In the genomic region with DNA sequence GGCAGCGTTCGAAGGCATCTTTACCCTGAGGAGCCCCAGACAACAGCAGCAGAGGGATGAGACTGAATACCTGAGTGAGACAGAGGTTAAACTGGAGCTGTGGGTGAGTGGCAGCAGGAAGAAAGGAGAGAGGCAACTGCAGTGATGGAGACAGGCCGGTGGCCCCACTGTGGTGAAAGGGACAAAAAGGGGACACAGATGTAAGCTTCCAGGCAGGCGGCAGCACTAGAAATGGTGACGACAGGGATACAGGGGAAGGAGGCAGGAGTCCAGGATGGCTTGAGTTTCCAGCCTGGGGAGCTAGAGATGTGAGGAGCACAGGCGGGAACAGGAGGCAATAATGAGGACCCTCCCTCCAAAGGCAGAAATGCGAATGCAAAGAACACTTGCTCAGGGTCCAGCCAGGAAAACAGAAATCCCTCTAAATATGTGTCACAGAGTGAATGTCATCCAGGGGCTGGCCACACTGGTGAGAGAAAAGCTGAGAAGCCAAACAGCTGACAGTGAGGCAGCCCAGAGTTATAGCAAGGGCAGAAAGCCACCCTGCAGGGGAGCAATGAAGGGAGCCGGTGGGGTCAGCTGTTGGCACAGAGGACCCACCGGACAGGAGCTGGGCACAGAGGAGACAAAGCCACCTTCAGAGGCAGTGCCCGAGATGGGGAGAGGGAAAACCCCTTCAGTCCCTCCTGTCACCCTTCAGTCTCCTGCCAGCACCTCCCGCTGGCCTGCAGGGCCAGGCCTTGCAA, we compare ENCODE assay signal across 13 cellular contexts.
DNase-seq lines count a peak whose midpoint lies in the region; ATAC-seq, FAIRE-seq and TF ChIP-seq lines count a peak whose summit lies in the region.
"Had no signal": no experiment of that assay in that cellular context is flagged by ENCODE, and none has a peak within 500 bp of the region (broad histone marks: within the 10 kb centered on the region; RNA-seq: fewer than 3 reads in every experiment).

No MANE protein-coding gene starts in this region.

- H3K27ac Mint-ChIP-seq in CD8-positive, alpha-beta T cell = peak overlapping the region; percentile 25
- H3K27ac Mint-ChIP-seq: CD4-positive, alpha-beta T cell had no signal

- intact Hi-C loops in CD8-positive, alpha-beta T cell (cut with DNase I, micrococcal nuclease) = no loop called here
- intact Hi-C loops in prostate gland (cut with DNase I) = loop anchor here (5.0 kb wide), 2 partner anchors 70 to 95 kb away; partner anchors contain the start of gene TBC1D2B
- intact Hi-C loops in esophagus squamous epithelium (cut with DNase I) = no loop called here

- H3K27me3 Mint-ChIP-seq in CD8-positive, alpha-beta T cell (ENCODE audit: low read depth) = no peaks in the 10 kb centered on the region
- H3K27me3 Mint-ChIP-seq: CD4-positive, alpha-beta T cell had no signal

- H3K4me1 ChIP-seq in CD8-positive, alpha-beta T cell (ENCODE audit: insufficient read depth, low read length) = no peaks in the 10 kb centered on the region
- peaks cover 29% of the 10 kb centered on the region for H3K4me1 ChIP-seq in RWPE2 (ENCODE audit: insufficient read depth, poor library complexity, severe bottlenecking)
- H3K4me1 ChIP-seq in gastroesophageal sphincter = peaks cover 0 to 57% (median 39%) of the 10 kb centered on the region in 3 donors
- peaks cover 48% of the 10 kb centered on the region for H3K4me1 ChIP-seq in prostate gland (replicated peaks)
- peaks cover 0 to 51% (median 29%) of the 10 kb centered on the region in 3 donors for H3K4me1 ChIP-seq in esophagus squamous epithelium

- H3K9me3 Mint-ChIP-seq in CD8-positive, alpha-beta T cell = no peaks in the 10 kb centered on the region
- H3K9me3 Mint-ChIP-seq: CD4-positive, alpha-beta T cell had no signal

- 73 to 86% methylated on average over 6 to 7 of the region's 11 CpGs for WGBS in gastroesophageal sphincter (ENCODE audit: low coverage in 1 of 2), 2 donors
- WGBS in prostate gland = 63% methylated on average over 10 of the region's 11 CpGs
- WGBS in esophagus squamous epithelium, 2 donors = 75 to 84% methylated on average over 8 to 11 of the region's 11 CpGs

- H3K27me3 ChIP-seq in CD8-positive, alpha-beta T cell (ENCODE audit: insufficient read depth, low read length) = no peaks in the 10 kb centered on the region
- H3K27me3 ChIP-seq in RWPE2 (ENCODE audit: insufficient read depth, poor library complexity, severe bottlenecking) (no peaks in the 10 kb centered on the region), gastroesophageal sphincter (no peaks in the 10 kb centered on the region), prostate gland (replicated peaks; ENCODE audit: insufficient read depth) (no peaks in the 10 kb centered on the region), esophagus squamous epithelium (no peaks in the 10 kb centered on the region)

- no peak for DNase-seq in CD8-positive, alpha-beta T cell
- DNase-seq in RWPE2 (ENCODE audit: low spot score) (no peak), prostate gland (ENCODE audit: low spot score) (no peak), SIG-M5 (lab: John Stamatoyannopoulos, UW) (no peak), GM12891 (ENCODE audit: insufficient read length, low spot score) (no peak), esophagus squamous epithelium (lab: John Stamatoyannopoulos, UW) (no peak)
- DNase-seq in stimulated activated CD4-positive, alpha-beta T cell treated with anti-CD3 and anti-CD28 coated beads, Interleukin-2, amount 100 ng/mL, for 24 hours = no peak
- DNase-seq: CD4-positive, alpha-beta T cell; GF-D8; NCI-H1092 treated with DMSO at 0.1 percent for 48 hours; NCI-H345 had no signal

- H3K9me3 ChIP-seq in CD8-positive, alpha-beta T cell (ENCODE audit: low read length) = no peaks in the 10 kb centered on the region
- H3K9me3 ChIP-seq in RWPE2 (ENCODE audit: severe bottlenecking) = no peaks in the 10 kb centered on the region
- H3K9me3 ChIP-seq in gastroesophageal sphincter = no peaks in the 10 kb centered on the region
- no peaks in the 10 kb centered on the region for H3K9me3 ChIP-seq in prostate gland
- H3K9me3 ChIP-seq in esophagus squamous epithelium = no peaks in the 10 kb centered on the region

- no peak for TF ChIP-seq EP300 in gastroesophageal sphincter (IDR thresholded peaks at IDR 0.05)

- FAIRE-seq in GM12891 (lab: Jason Lieb, UNC) = no peak
- FAIRE-seq: HTR-8/SVneo had no signal

- H3K4me3 ChIP-seq in CD8-positive, alpha-beta T cell (ENCODE audit: low read depth, low read length) = no peak overlapping the region
- H3K4me3 ChIP-seq in RWPE2 (ENCODE audit: severe bottlenecking) (no peak overlapping the region), gastroesophageal sphincter (no peak overlapping the region), prostate gland (no peak overlapping the region), esophagus squamous epithelium (no peak overlapping the region)

- peaks cover 40% of the 10 kb centered on the region for H3K36me3 ChIP-seq in CD8-positive, alpha-beta T cell (ENCODE audit: insufficient read depth, low read length)
- H3K36me3 ChIP-seq in RWPE2 (ENCODE audit: low read depth) = peaks cover 88% of the 10 kb centered on the region
- H3K36me3 ChIP-seq in gastroesophageal sphincter = peaks cover 0 to 65% of the 10 kb centered on the region in 2 donors
- no peaks in the 10 kb centered on the region for H3K36me3 ChIP-seq in prostate gland
- peaks cover 6 to 91% (median 31%) of the 10 kb centered on the region in 3 donors for H3K36me3 ChIP-seq in esophagus squamous epithelium

- no peak for TF ChIP-seq CTCF in CD8-positive, alpha-beta T cell (IDR thresholded peaks at IDR 0.05)
- TF ChIP-seq CTCF in RWPE2 (IDR thresholded peaks at IDR 0.05; ENCODE audit: poor library complexity, severe bottlenecking) (no peak), gastroesophageal sphincter (IDR thresholded peaks at IDR 0.05) (no peak), prostate gland (IDR thresholded peaks at IDR 0.05) (no peak), esophagus squamous epithelium (IDR thresholded peaks at IDR 0.05) (no peak)

- CTCF ChIA-PET in CD8-positive, alpha-beta T cell (lab: Charles Lee) = interaction anchor here (1.2 to 6.5 kb wide), 5 partner anchors 11 to 233 kb away, joined by 3 to 39 read pairs (median 5); no protein-coding TSS in a partner anchor

- peaks cover 91% of the 10 kb centered on the region for H3K36me3 Mint-ChIP-seq in CD8-positive, alpha-beta T cell

- no peak for ATAC-seq in CD8-positive, alpha-beta T cell
- ATAC-seq in RWPE2 (ENCODE audit: low read depth) = no peak
- ATAC-seq in gastroesophageal sphincter = no peak

- peaks cover 6% of the 10 kb centered on the region for H3K4me1 Mint-ChIP-seq in CD8-positive, alpha-beta T cell (ENCODE audit: low read depth)

- H3K27ac ChIP-seq in CD8-positive, alpha-beta T cell (ENCODE audit: low read depth, low read length) = no peak overlapping the region
- H3K27ac ChIP-seq in RWPE2 (ENCODE audit: poor library complexity, severe bottlenecking) (peak overlapping the region; percentile 87), gastroesophageal sphincter (peak overlapping the region in 3 of 4 donors; percentile 34 to 65 (median 63)), prostate gland (peak overlapping the region; percentile 7 to 15), esophagus squamous epithelium (peak overlapping the region in 2 of 4 donors; percentile 14 to 41)

- no peak overlapping the region for H3K4me3 Mint-ChIP-seq in CD8-positive, alpha-beta T cell
- H3K4me3 Mint-ChIP-seq: CD4-positive, alpha-beta T cell had no signal

- POLR2A ChIA-PET in CD8-positive, alpha-beta T cell (lab: Charles Lee) = no interaction called here

- TF ChIP-seq POLR2A in gastroesophageal sphincter (IDR thresholded peaks at IDR 0.05) = no peak
- TF ChIP-seq POLR2A in prostate gland (IDR thresholded peaks at IDR 0.05) = no peak
- no peak for TF ChIP-seq POLR2A in GM12891 (IDR thresholded peaks at IDR 0.05; ENCODE audit: low read depth, low read length)
- no peak for TF ChIP-seq POLR2A in esophagus squamous epithelium (IDR thresholded peaks at IDR 0.05)

TF ChIP-seq in GM12891, 5 proteins besides CTCF, POLR2A, EP300 and RAD21:
- TF ChIP-seq POU2F2 (IDR thresholded peaks at IDR 0.05; ENCODE audit: low read depth, low read length) (no peak), PAX5 (IDR thresholded peaks at IDR 0.05; ENCODE audit: insufficient read depth, low read length, severe bottlenecking) (no peak), POLR2AphosphoS5 (IDR thresholded peaks at IDR 0.05; ENCODE audit: low read depth, low read length) (no peak), SPI1 (IDR thresholded peaks at IDR 0.05; ENCODE audit: low read depth, low read length) (no peak), TAF1 (IDR thresholded peaks at IDR 0.05; ENCODE audit: low read depth, low read length) (no peak)
TF ChIP-seq in GM12891: peak in this region for 0.
